Comparison of ENCODE assay signal across 22 cellular contexts in genomic region chr18:22238681-22239080, GRCh38.
DNase-seq lines count a peak whose midpoint lies in the region; ATAC-seq and TF ChIP-seq lines count a peak whose summit lies in the region.
"Had no signal": no experiment of that assay in that cellular context is flagged by ENCODE, and none has a peak within 500 bp of the region (broad histone marks: within the 10 kb centered on the region; RNA-seq: fewer than 3 reads in every experiment).

No MANE protein-coding gene starts in this region.

- ATAC-seq in effector memory CD8-positive, alpha-beta T cell (replicated peaks): no peak
- ATAC-seq in HG03432 (IDR thresholded peaks at IDR 0.05; ENCODE audit: unreplicated experiment): no peak
- ATAC-seq: A549 had no signal

- H3K27ac Mint-ChIP-seq in Caco-2 (ENCODE audit: unreplicated experiment) (peak overlapping the region; percentile 24), immature natural killer cell (peak overlapping the region in 5 of 6 donors; percentile 40 to 94 (median 92))
- peak overlapping the region; percentile 69 to 80 for H3K27ac Mint-ChIP-seq in effector memory CD8-positive, alpha-beta T cell
- H3K27ac Mint-ChIP-seq: CD14-positive monocyte; CD4-positive, alpha-beta T cell; HFFc6 had no signal

- no TSS peak for BruUV-seq in Caco-2 (replicated peaks; lab: Mats Ljungman, UMichigan)

- peaks cover 9% of the 10 kb centered on the region for H3K9me3 Mint-ChIP-seq in Caco-2 (ENCODE audit: unreplicated experiment)
- H3K9me3 Mint-ChIP-seq in effector memory CD8-positive, alpha-beta T cell: no peaks in the 10 kb centered on the region
- no peaks in the 10 kb centered on the region for H3K9me3 Mint-ChIP-seq in immature natural killer cell
- H3K9me3 Mint-ChIP-seq: CD4-positive, alpha-beta T cell; CD8-positive, alpha-beta memory T cell; HFFc6 had no signal

- no peak overlapping the region for H3K4me3 Mint-ChIP-seq in Caco-2 (ENCODE audit: unreplicated experiment)
- no peak overlapping the region for H3K4me3 Mint-ChIP-seq in effector memory CD8-positive, alpha-beta T cell
- H3K4me3 Mint-ChIP-seq in immature natural killer cell: peak overlapping the region in 3 of 5 donors; percentile 10 to 57 (median 48)
- H3K4me3 Mint-ChIP-seq: CD14-positive monocyte; CD4-positive, alpha-beta T cell; HFFc6 had no signal

- H3K9me3 ChIP-seq in Caco-2: no peaks in the 10 kb centered on the region
- H3K9me3 ChIP-seq: A549; BE2C; BLaER1 treated with 17β-estradiol and CSF1 and Interleukin-3, amounts not matched to agents 10 nM and 100 nM; HAP-1 had no signal

- POLR2A ChIA-PET in Caco-2 (lab: Charles Lee): no interaction called here

- no peak for TF ChIP-seq CTCF in Caco-2 (IDR thresholded peaks at IDR 0.05; ENCODE audit: insufficient read depth in 1 of 2, low read depth in 1 of 2, low read length in 1 of 2, severe bottlenecking in 1 of 2, unreplicated experiment in 1 of 2)

- H3K27me3 ChIP-seq in Caco-2 (replicated peaks; ENCODE audit: control insufficient read depth, insufficient read depth, low read length): no peaks in the 10 kb centered on the region
- H3K27me3 ChIP-seq: BE2C; BLaER1 treated with 17β-estradiol and CSF1 and Interleukin-3, amounts not matched to agents 10 nM and 100 nM had no signal

- CTCF ChIA-PET in Caco-2 (lab: Charles Lee): no interaction called here

- intact Hi-C loops in Caco-2 (cut with micrococcal nuclease; ENCODE audit: unreplicated experiment): no loop called here

- H3K36me3 Mint-ChIP-seq in Caco-2 (ENCODE audit: insufficient read depth, unreplicated experiment) (no peaks in the 10 kb centered on the region), immature natural killer cell (no peaks in the 10 kb centered on the region)
- H3K36me3 Mint-ChIP-seq in effector memory CD8-positive, alpha-beta T cell (ENCODE audit: insufficient read depth): no peaks in the 10 kb centered on the region
- H3K36me3 Mint-ChIP-seq: CD14-positive monocyte; CD8-positive, alpha-beta memory T cell had no signal

- H3K27me3 Mint-ChIP-seq in Caco-2 (ENCODE audit: insufficient read depth, unreplicated experiment): no peaks in the 10 kb centered on the region
- peaks cover 0 to 6% of the 10 kb centered on the region in 2 donors for H3K27me3 Mint-ChIP-seq in effector memory CD8-positive, alpha-beta T cell
- H3K27me3 Mint-ChIP-seq in immature natural killer cell (ENCODE audit: low read depth in 3 of 3): peaks cover 15 to 21% (median 16%) of the 10 kb centered on the region in 3 donors
- H3K27me3 Mint-ChIP-seq: CD4-positive, alpha-beta T cell had no signal

- peaks cover 43% of the 10 kb centered on the region for H3K4me1 Mint-ChIP-seq in Caco-2 (ENCODE audit: low read depth, unreplicated experiment)
- H3K4me1 Mint-ChIP-seq in effector memory CD8-positive, alpha-beta T cell (ENCODE audit: low read depth in 2 of 2): peaks cover 7 to 17% of the 10 kb centered on the region in 2 donors
- H3K4me1 Mint-ChIP-seq in immature natural killer cell: peaks cover 19 to 24% of the 10 kb centered on the region in 2 donors
- H3K4me1 Mint-ChIP-seq: CD14-positive monocyte had no signal

- H3K4me3 ChIP-seq in Caco-2 (ENCODE audit: low read depth, low read length): no peak overlapping the region
- H3K4me3 ChIP-seq: A549; BLaER1 treated with 17β-estradiol and CSF1 and Interleukin-3, amounts not matched to agents 10 nM and 100 nM; GM23248; HAP-1 had no signal

- DNase-seq in Caco-2 (no peak), astrocyte of the hippocampus (ENCODE audit: low read depth, low spot score) (peak; percentile 47), immature natural killer cell (no peak), NCI-H82 treated with DMSO at 0.1 percent for 48 hours (lab: John Stamatoyannopoulos, UW; ENCODE audit: unreplicated experiment) (no peak), SIG-M5 treated with dmso at 0.1 percent for 504 hours (lab: John Stamatoyannopoulos, UW; ENCODE audit: unreplicated experiment) (no peak)
- no peak for DNase-seq in effector memory CD8-positive, alpha-beta T cell
- DNase-seq: 8988T; ACHN; AML-193; BE2C; Calu3; CD4-positive, alpha-beta T cell; DMS79 treated with DMSO at 0.1 percent for 48 hours; GF-D8; GM23248; HFFc6 had no signal

- no peaks in the 10 kb centered on the region for H3K36me3 ChIP-seq in Caco-2 (ENCODE audit: control insufficient read depth, insufficient read depth, low read length)
- H3K36me3 ChIP-seq: BE2C; BLaER1 treated with 17β-estradiol and CSF1 and Interleukin-3, amounts not matched to agents 10 nM and 100 nM; HAP-1 had no signal

- peaks cover 52% of the 10 kb centered on the region for H3K4me1 ChIP-seq in Caco-2
- H3K4me1 ChIP-seq: A549, BE2C, HAP-1 had no signal

Comparison
In these comparisons a context has a peak if more than half of its experiments do, and no peak if none do; other contexts are left out.
1. H3K27ac Mint-ChIP-seq: peak in every context shown above with its lines; median percentile 92 in immature natural killer cell; 74 in effector memory CD8-positive, alpha-beta T cell; 24 in Caco-2.
2. H3K4me3 Mint-ChIP-seq: peak in immature natural killer cell (3 of 5); none in Caco-2 (single experiment) and effector memory CD8-positive, alpha-beta T cell (0 of 2).